ENCODE assay signal across 14 cellular contexts in the genomic region with DNA sequence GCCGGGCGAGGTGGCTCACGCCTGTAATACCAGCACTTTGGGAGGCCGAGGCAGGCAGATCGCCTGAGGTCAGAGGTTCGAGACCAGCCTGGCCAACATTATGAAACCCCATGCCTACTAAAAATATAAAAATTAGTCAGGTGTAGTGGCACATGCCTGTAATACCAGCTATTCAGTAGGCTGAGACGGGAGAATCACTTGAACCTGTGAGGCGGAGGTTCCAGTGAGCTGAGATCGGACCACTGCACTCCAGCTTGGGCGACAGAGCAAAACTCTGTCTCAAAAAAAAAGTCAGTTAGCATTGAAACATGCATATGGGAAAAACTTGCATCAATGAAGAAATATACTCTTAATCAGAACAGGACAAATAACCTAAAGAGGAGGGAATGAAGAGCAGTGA. TPM values are rescaled to one million over a fixed set of nuclear protein-coding genes. Genes with fewer than 3 reads are reported as not detected.
A peak's percentile ranks its signal among the peaks of the same experiment; 100 is the strongest.
DNase-seq lines count a peak whose midpoint lies in the region; ATAC-seq lines count a peak whose summit lies in the region.
"Had no signal": no experiment of that assay in that cellular context is flagged by ENCODE, and none has a peak within 500 bp of the region (broad histone marks: within the 10 kb centered on the region; RNA-seq: fewer than 3 reads in every experiment).

No MANE protein-coding gene starts in this region.

- no peaks in the 10 kb centered on the region for H3K27me3 Mint-ChIP-seq in activated naive CD4-positive, alpha-beta T cell treated with anti-CD3 and anti-CD28 coated beads for 36 hours (ENCODE audit: low read depth)
- no peaks in the 10 kb centered on the region for H3K27me3 Mint-ChIP-seq in activated T-helper 17 cell treated with anti-CD3 and anti-CD28 coated beads, Interleukin-2, amount 50 U/mL, for 72 hours
- no peaks in the 10 kb centered on the region for H3K27me3 Mint-ChIP-seq in stimulated activated memory B cell treated with anti-CD40 and anti-IgM and Interleukin-4, amounts not matched to agents 10 μg/mL and 1 μg/mL and 100 μg/mL, for 72 hours

- no peak for ATAC-seq in activated T-helper 17 cell treated with anti-CD3 and anti-CD28 coated beads, Interleukin-2, amount 50 U/mL, for 72 hours (replicated peaks)
- no peak for ATAC-seq in stimulated activated memory B cell treated with anti-CD40 and anti-IgM and Interleukin-4, amounts not matched to agents 10 μg/mL and 1 μg/mL and 100 μg/mL, for 72 hours
- no peak for ATAC-seq in sciatic nerve
- ATAC-seq in GM21367 (IDR thresholded peaks at IDR 0.05; ENCODE audit: unreplicated experiment), result no peak
- ATAC-seq: left lung had no signal

- peaks cover 78% of the 10 kb centered on the region for H3K36me3 Mint-ChIP-seq in activated naive CD4-positive, alpha-beta T cell treated with anti-CD3 and anti-CD28 coated beads for 36 hours (ENCODE audit: low read depth)
- peaks cover 100% of the 10 kb centered on the region for H3K36me3 Mint-ChIP-seq in activated T-helper 17 cell treated with anti-CD3 and anti-CD28 coated beads, Interleukin-2, amount 50 U/mL, for 72 hours (ENCODE audit: low read depth)
- peaks cover 79% of the 10 kb centered on the region for H3K36me3 Mint-ChIP-seq in stimulated activated memory B cell treated with anti-CD40 and anti-IgM and Interleukin-4, amounts not matched to agents 10 μg/mL and 1 μg/mL and 100 μg/mL, for 72 hours

- H3K4me1 Mint-ChIP-seq in activated naive CD4-positive, alpha-beta T cell treated with anti-CD3 and anti-CD28 coated beads for 36 hours (ENCODE audit: low read depth), result peaks cover 56% of the 10 kb centered on the region
- H3K4me1 Mint-ChIP-seq in activated T-helper 17 cell treated with anti-CD3 and anti-CD28 coated beads, Interleukin-2, amount 50 U/mL, for 72 hours, result peaks cover 49% of the 10 kb centered on the region
- peaks cover 62% of the 10 kb centered on the region for H3K4me1 Mint-ChIP-seq in stimulated activated memory B cell treated with anti-CD40 and anti-IgM and Interleukin-4, amounts not matched to agents 10 μg/mL and 1 μg/mL and 100 μg/mL, for 72 hours

- CTCF ChIA-PET in activated naive CD4-positive, alpha-beta T cell treated with anti-CD3 and anti-CD28 coated beads for 36 hours (lab: Charles Lee), result interaction anchor here (0.7 to 1.6 kb wide), 3 partner anchors 20 to 308 kb away, joined by 3 to 5 read pairs (median 4); no protein-coding TSS in a partner anchor

- no peak overlapping the region for H3K4me3 Mint-ChIP-seq in activated naive CD4-positive, alpha-beta T cell treated with anti-CD3 and anti-CD28 coated beads for 36 hours
- peak overlapping the region; percentile 31 for H3K4me3 Mint-ChIP-seq in activated T-helper 17 cell treated with anti-CD3 and anti-CD28 coated beads, Interleukin-2, amount 50 U/mL, for 72 hours
- H3K4me3 Mint-ChIP-seq in stimulated activated memory B cell treated with anti-CD40 and anti-IgM and Interleukin-4, amounts not matched to agents 10 μg/mL and 1 μg/mL and 100 μg/mL, for 72 hours, result no peak overlapping the region

- intact Hi-C loops in activated naive CD4-positive, alpha-beta T cell treated with anti-CD3 and anti-CD28 coated beads for 36 hours (cut with micrococcal nuclease), result loop anchor here (5.0 kb wide), 1 partner anchor 118 kb away; a partner anchor contains a TSS
- intact Hi-C loops in sciatic nerve (cut with DNase I), result no loop called here

- H3K27ac Mint-ChIP-seq in activated naive CD4-positive, alpha-beta T cell treated with anti-CD3 and anti-CD28 coated beads for 36 hours, result peak overlapping the region; percentile 87
- H3K27ac Mint-ChIP-seq in activated T-helper 17 cell treated with anti-CD3 and anti-CD28 coated beads, Interleukin-2, amount 50 U/mL, for 72 hours, result peak overlapping the region; percentile 59
- peak overlapping the region; percentile 53 for H3K27ac Mint-ChIP-seq in stimulated activated memory B cell treated with anti-CD40 and anti-IgM and Interleukin-4, amounts not matched to agents 10 μg/mL and 1 μg/mL and 100 μg/mL, for 72 hours

- peaks cover 36% of the 10 kb centered on the region for H3K9me3 Mint-ChIP-seq in activated naive CD4-positive, alpha-beta T cell treated with anti-CD3 and anti-CD28 coated beads for 36 hours
- peaks cover 21% of the 10 kb centered on the region for H3K9me3 Mint-ChIP-seq in activated T-helper 17 cell treated with anti-CD3 and anti-CD28 coated beads, Interleukin-2, amount 50 U/mL, for 72 hours
- H3K9me3 Mint-ChIP-seq in stimulated activated memory B cell treated with anti-CD40 and anti-IgM and Interleukin-4, amounts not matched to agents 10 μg/mL and 1 μg/mL and 100 μg/mL, for 72 hours, result peaks cover 9% of the 10 kb centered on the region

- no peak for DNase-seq in activated naive CD4-positive, alpha-beta T cell treated with anti-CD3 and anti-CD28 coated beads for 36 hours
- DNase-seq in activated naive CD4-positive, alpha-beta T cell (lab: John Stamatoyannopoulos, UW), result no peak
- peak; percentile 55 for DNase-seq in kidney glomerular epithelial cell (lab: John Stamatoyannopoulos, UW)
- DNase-seq in sciatic nerve (ENCODE audit: low spot score), result no peak
- DNase-seq in stimulated activated naive CD4-positive, alpha-beta T cell (lab: John Stamatoyannopoulos, UW), result no peak
- DNase-seq: COR-L47; effector memory CD4-positive, alpha-beta T cell; left lung; MV-4-11; NCI-H526; stimulated activated CD4-positive, alpha-beta T cell treated with anti-CD3 and anti-CD28 coated beads, Interleukin-12 subunit alpha, Interleukin-12 subunit beta, amount 100 ng/mL, for 4 hours had no signal

RNA-seq across cellular contexts. Expression of a gene that starts 30.4 kb away (rescaled TPM):
- total RNA-seq in activated naive CD4-positive, alpha-beta T cell treated with anti-CD3 and anti-CD28 coated beads for 36 hours, result 10 to 100 TPM; 65.6 to 73.5 TPM
- total RNA-seq in activated T-helper 17 cell treated with anti-CD3 and anti-CD28 coated beads, Interleukin-2, amount 50 U/mL, for 72 hours, result 10 to 100 TPM; 83.1 to 88.3 TPM
- total RNA-seq in sciatic nerve, result 65.4 TPM
